Comparison of ENCODE assay signal across 19 cellular contexts in the genomic region with DNA sequence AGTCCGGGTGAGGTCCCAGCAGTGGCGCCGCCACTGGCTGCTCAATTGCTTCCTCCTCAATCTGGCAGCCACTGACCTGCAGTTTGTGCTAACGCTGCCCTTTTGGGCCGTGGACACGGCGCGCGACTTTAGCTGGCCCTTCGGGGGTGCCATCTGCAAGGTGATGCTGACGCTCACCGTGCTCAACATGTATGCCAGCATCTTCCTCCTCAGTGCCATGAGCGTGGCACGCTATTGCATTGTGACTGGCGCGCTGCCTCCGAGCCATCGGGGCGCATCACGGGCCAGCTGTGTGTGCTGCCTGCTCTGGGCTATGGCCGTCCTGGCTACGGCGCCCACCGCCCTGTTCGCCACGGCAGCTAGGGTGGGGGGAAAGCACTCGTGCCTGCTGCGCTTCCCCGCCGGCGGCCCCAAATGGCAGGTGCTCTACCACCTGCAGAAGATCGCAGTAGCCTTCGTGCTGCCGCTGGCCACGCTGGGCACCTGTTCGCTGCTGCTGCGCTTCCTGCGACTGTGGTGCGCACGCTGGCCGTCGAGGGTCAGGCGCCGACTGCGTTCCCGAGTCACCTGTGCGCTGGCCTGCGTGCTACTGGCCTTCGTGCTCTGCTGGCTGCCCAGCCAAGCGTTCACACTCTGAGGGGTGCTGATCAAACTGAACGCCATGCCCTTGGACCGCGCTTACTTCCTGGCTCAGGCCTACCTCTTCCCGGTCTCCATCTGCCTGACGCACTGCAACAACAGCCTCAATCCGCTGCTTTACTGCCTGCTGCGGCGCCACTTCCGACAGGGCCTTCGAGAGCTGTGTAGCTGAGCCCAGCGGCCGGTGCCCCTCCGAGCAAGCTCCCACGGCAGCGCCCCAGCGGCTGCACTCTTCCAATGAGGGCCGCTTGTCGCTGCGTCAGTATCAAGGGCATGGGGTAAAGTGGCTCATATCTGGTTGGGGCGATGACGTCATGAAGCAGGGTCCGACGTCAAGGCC. TPM values are rescaled to one million over a fixed set of nuclear protein-coding genes. Genes with fewer than 3 reads are reported as not detected.
A peak's percentile ranks its signal among the peaks of the same experiment; 100 is the strongest.
DNase-seq lines count a peak whose midpoint lies in the region; ATAC-seq, FAIRE-seq and TF ChIP-seq lines count a peak whose summit lies in the region.
"Had no signal": no experiment of that assay in that cellular context is flagged by ENCODE, and none has a peak within 500 bp of the region (broad histone marks: within the 10 kb centered on the region; RNA-seq: fewer than 3 reads in every experiment).

No MANE protein-coding gene starts in this region.

- H3K79me2 ChIP-seq in endothelial cell of umbilical vein (ENCODE audit: control insufficient read depth, insufficient read depth, low read length) (no peaks in the 10 kb centered on the region), PC-3 (ENCODE audit: low read length) (no peaks in the 10 kb centered on the region)

- no TSS peak for BruUV-seq in endothelial cell of umbilical vein (replicated peaks; lab: Mats Ljungman, UMichigan)
- no TSS peak for BruUV-seq in PC-3 (replicated peaks; lab: Mats Ljungman, UMichigan)

- H3K9me2 ChIP-seq in PC-3 (replicated peaks; ENCODE audit: low read length) = no peaks in the 10 kb centered on the region

- FAIRE-seq in endothelial cell of umbilical vein (lab: Jason Lieb, UNC) = no peak
- FAIRE-seq: GM12892 had no signal

- no peak for TF ChIP-seq POLR2A in Peyer's patch (IDR thresholded peaks at IDR 0.05)
- TF ChIP-seq POLR2A in endothelial cell of umbilical vein (IDR thresholded peaks at IDR 0.05; ENCODE audit: low read depth, low read length) = no peak

- H3K27me3 ChIP-seq in Peyer's patch (no peaks in the 10 kb centered on the region), endothelial cell of umbilical vein (ENCODE audit: control insufficient read depth in 2 of 2, insufficient read depth in 2 of 2, low read length in 2 of 2) (peaks cover 7 to 12% of the 10 kb centered on the region in 2 experiments), PC-3 (ENCODE audit: low read length) (no peaks in the 10 kb centered on the region)

- ATAC-seq in activated T-cell treated with anti-CD3 and anti-CD28 coated beads, Interleukin-2, amount 50 U/mL, for 4 hours = peak in 1 of 2 donors; percentile 13
- ATAC-seq in GM19452 (IDR thresholded peaks at IDR 0.05; ENCODE audit: unreplicated experiment) (no peak), PC-3 (no peak)

- dilution Hi-C loops in endothelial cell of umbilical vein (cut with MboI; ENCODE audit: extremely low pct_ligation_motif_present, low sequenced_read_pairs) = no loop called here

- DNase-seq in activated T-cell treated with anti-CD3 and anti-CD28 coated beads, Interleukin-2, amount 50 U/mL, for 4 hours = no peak
- no peak for DNase-seq in activated T-cell treated with anti-CD3 and anti-CD28 coated beads, Interleukin-2, amount 50 U/mL, for 24 hours
- no peak for DNase-seq in Peyer's patch
- no peak for DNase-seq in endothelial cell of umbilical vein (ENCODE audit: low read depth, low spot score)
- DNase-seq in progenitor cell of endocrine pancreas (ENCODE audit: low spot score, unreplicated experiment) = no peak
- no peak for DNase-seq in putamen (ENCODE audit: low spot score)
- DNase-seq in PC-3 = no peak
- DNase-seq: dorsolateral prefrontal cortex; hippocampal formation; NCI-H1417; NCI-H2171; stimulated activated naive CD4-positive, alpha-beta T cell treated with Interleukin-2 at 50 U/mL for 16 hours; T-helper 1 cell had no signal

- H3K4me1 ChIP-seq in Peyer's patch (no peaks in the 10 kb centered on the region), endothelial cell of umbilical vein (ENCODE audit: control insufficient read depth, extremely low read depth, insufficient read depth, low read length) (no peaks in the 10 kb centered on the region), PC-3 (ENCODE audit: insufficient read depth, low read length) (no peaks in the 10 kb centered on the region)
- H3K4me1 ChIP-seq: upper lobe of left lung had no signal

- H3K9ac ChIP-seq in endothelial cell of umbilical vein (replicated peaks; ENCODE audit: extremely low read depth, insufficient read depth, low read length) (no peak overlapping the region), PC-3 (ENCODE audit: low read length) (no peak overlapping the region)

- H3K36me3 Mint-ChIP-seq in activated T-cell treated with anti-CD3 and anti-CD28 coated beads, Interleukin-2, amount 50 U/mL, for 4 hours (ENCODE audit: insufficient read depth) = no peaks in the 10 kb centered on the region
- H3K36me3 Mint-ChIP-seq in activated T-cell treated with anti-CD3 and anti-CD28 coated beads, Interleukin-2, amount 50 U/mL, for 24 hours (ENCODE audit: low read depth) = no peaks in the 10 kb centered on the region
- peaks cover 3% of the 10 kb centered on the region for H3K36me3 Mint-ChIP-seq in progenitor cell of endocrine pancreas (ENCODE audit: insufficient read depth)
- H3K36me3 Mint-ChIP-seq: activated naive CD4-positive, alpha-beta T cell treated with anti-CD3 and anti-CD28 coated beads, Interleukin-2, amount 10 ng/mL, durations not matched to agents 7 days and 5 days had no signal

- intact Hi-C loops in endothelial cell of umbilical vein (cut with micrococcal nuclease) (no loop called here), PC-3 (cut with micrococcal nuclease) (no loop called here)

- peak overlapping the region in 3 of 4 donors; percentile 5 to 32 (median 24) for H3K4me3 ChIP-seq in Peyer's patch
- H3K4me3 ChIP-seq in endothelial cell of umbilical vein (replicated peaks in 1 of 3; ENCODE audit: insufficient read depth in 1 of 3, low read depth in 1 of 3, low read length in 3 of 3) = no peak overlapping the region
- H3K4me3 ChIP-seq in PC-3 (ENCODE audit: low read length) = no peak overlapping the region

- H2AFZ ChIP-seq in endothelial cell of umbilical vein (ENCODE audit: low read depth, low read length) (peak overlapping the region; percentile 72), PC-3 (ENCODE audit: low read length) (no peak overlapping the region)

- POLR2A ChIA-PET in endothelial cell of umbilical vein (lab: Charles Lee) (no interaction called here), PC-3 (lab: Charles Lee; ENCODE audit: unreplicated experiment) (no interaction called here)

- H3K27ac Mint-ChIP-seq in activated T-cell treated with anti-CD3 and anti-CD28 coated beads, Interleukin-2, amount 50 U/mL, for 24 hours = no peak overlapping the region
- H3K27ac Mint-ChIP-seq in progenitor cell of endocrine pancreas = peak overlapping the region; percentile 56
- H3K27ac Mint-ChIP-seq: activated naive CD4-positive, alpha-beta T cell treated with anti-CD3 and anti-CD28 coated beads, Interleukin-2, amount 10 ng/mL, durations not matched to agents 7 days and 5 days had no signal

- H3K9me3 ChIP-seq in Peyer's patch (no peaks in the 10 kb centered on the region), endothelial cell of umbilical vein (replicated peaks; ENCODE audit: control insufficient read depth, insufficient read depth, low read length) (no peaks in the 10 kb centered on the region), PC-3 (ENCODE audit: low read length) (no peaks in the 10 kb centered on the region)
- H3K9me3 ChIP-seq: upper lobe of left lung had no signal

- no peaks in the 10 kb centered on the region for H3F3A ChIP-seq in PC-3 (ENCODE audit: low read length, unreplicated experiment)

- H3K36me3 ChIP-seq in Peyer's patch = no peaks in the 10 kb centered on the region
- no peaks in the 10 kb centered on the region for H3K36me3 ChIP-seq in endothelial cell of umbilical vein (ENCODE audit: control insufficient read depth in 2 of 2, extremely low read depth in 1 of 2, insufficient read depth in 2 of 2, low read length in 2 of 2)
- H3K36me3 ChIP-seq in PC-3 (ENCODE audit: low read depth, low read length) = no peaks in the 10 kb centered on the region
- H3K36me3 ChIP-seq: upper lobe of left lung had no signal

- H4K20me1 ChIP-seq in endothelial cell of umbilical vein (replicated peaks; ENCODE audit: control insufficient read depth, extremely low read depth, insufficient read depth, low read length) (no peaks in the 10 kb centered on the region), PC-3 (ENCODE audit: low read length) (no peaks in the 10 kb centered on the region)

- peaks cover 16% of the 10 kb centered on the region for H3K27me3 Mint-ChIP-seq in activated T-cell treated with anti-CD3 and anti-CD28 coated beads, Interleukin-2, amount 50 U/mL, for 4 hours (ENCODE audit: low read depth)
- H3K27me3 Mint-ChIP-seq in activated T-cell treated with anti-CD3 and anti-CD28 coated beads, Interleukin-2, amount 50 U/mL, for 24 hours = peaks cover 21% of the 10 kb centered on the region
- peaks cover 4% of the 10 kb centered on the region for H3K27me3 Mint-ChIP-seq in progenitor cell of endocrine pancreas

- peaks cover 3% of the 10 kb centered on the region for H3K4me1 Mint-ChIP-seq in activated T-cell treated with anti-CD3 and anti-CD28 coated beads, Interleukin-2, amount 50 U/mL, for 4 hours (ENCODE audit: low read depth)
- H3K4me1 Mint-ChIP-seq in activated T-cell treated with anti-CD3 and anti-CD28 coated beads, Interleukin-2, amount 50 U/mL, for 24 hours (ENCODE audit: low read depth) = peaks cover 5% of the 10 kb centered on the region
- H3K4me1 Mint-ChIP-seq in progenitor cell of endocrine pancreas (ENCODE audit: low read depth) = no peaks in the 10 kb centered on the region

- CTCF ChIA-PET in endothelial cell of umbilical vein (lab: Charles Lee) = interaction anchor here (1.1 to 1.7 kb wide), 3 partner anchors 20 to 176 kb away, joined by 3 to 7 read pairs (median 6); a partner anchor contains a TSS
- CTCF ChIA-PET in PC-3 (lab: Charles Lee) = no interaction called here

- no peaks in the 10 kb centered on the region for H3K9me1 ChIP-seq in endothelial cell of umbilical vein (replicated peaks; ENCODE audit: control insufficient read depth, extremely low read depth, insufficient read depth, low read length)

- no peaks in the 10 kb centered on the region for H3K9me3 Mint-ChIP-seq in activated T-cell treated with anti-CD3 and anti-CD28 coated beads, Interleukin-2, amount 50 U/mL, for 4 hours
- no peaks in the 10 kb centered on the region for H3K9me3 Mint-ChIP-seq in activated T-cell treated with anti-CD3 and anti-CD28 coated beads, Interleukin-2, amount 50 U/mL, for 24 hours
- no peaks in the 10 kb centered on the region for H3K9me3 Mint-ChIP-seq in progenitor cell of endocrine pancreas (ENCODE audit: low read depth)
- H3K9me3 Mint-ChIP-seq: activated naive CD4-positive, alpha-beta T cell treated with anti-CD3 and anti-CD28 coated beads, Interleukin-2, amount 10 ng/mL, durations not matched to agents 7 days and 5 days; H9 had no signal

- H3K27ac ChIP-seq in Peyer's patch = no peak overlapping the region
- no peak overlapping the region for H3K27ac ChIP-seq in endothelial cell of umbilical vein (ENCODE audit: insufficient read depth, low read depth, low read length)
- H3K27ac ChIP-seq in PC-3 (ENCODE audit: low read length) = no peak overlapping the region
- H3K27ac ChIP-seq: dorsolateral prefrontal cortex, RWPE1, upper lobe of left lung had no signal

- H3K4me2 ChIP-seq in endothelial cell of umbilical vein (ENCODE audit: insufficient read depth, low read length) (no peak overlapping the region), PC-3 (ENCODE audit: low read length) (no peak overlapping the region)

- H3K4me3 Mint-ChIP-seq in activated T-cell treated with anti-CD3 and anti-CD28 coated beads, Interleukin-2, amount 50 U/mL, for 4 hours = peak overlapping the region; percentile 14
- H3K4me3 Mint-ChIP-seq in activated T-cell treated with anti-CD3 and anti-CD28 coated beads, Interleukin-2, amount 50 U/mL, for 24 hours = no peak overlapping the region
- H3K4me3 Mint-ChIP-seq in progenitor cell of endocrine pancreas (ENCODE audit: low read depth) = no peak overlapping the region
- H3K4me3 Mint-ChIP-seq: H9 had no signal

- TF ChIP-seq CTCF in Peyer's patch (IDR thresholded peaks at IDR 0.05) (no peak), endothelial cell of umbilical vein (IDR thresholded peaks at IDR 0.05; ENCODE audit: extremely low read depth in 1 of 2, insufficient read depth in 1 of 2, low read depth in 1 of 2, low read length in 2 of 2) (peak in 1 of 2 donors; percentile 16), progenitor cell of endocrine pancreas (IDR thresholded peaks at IDR 0.05; ENCODE audit: unreplicated experiment) (no peak), PC-3 (conservative IDR thresholded peaks at IDR 0.05; ENCODE audit: low read depth, low read length) (no peak)

RNA-seq across cellular contexts. Expression of a gene that starts 20.3 kb away (rescaled TPM):
- total RNA-seq in activated T-cell treated with anti-CD3 and anti-CD28 coated beads, Interleukin-2, amount 50 U/mL, for 4 hours = under 1 TPM; 0.10 to 0.24 (median 0.13) TPM
- total RNA-seq in Peyer's patch (10 to 100 TPM in 1 of 4 donors, 1 to 10 TPM in 2, under 1 TPM in 1; 0.18 to 24.8 (median 2.0) TPM), endothelial cell of umbilical vein (56.4 and 64.7 TPM in 2 replicates), progenitor cell of endocrine pancreas (119 and 127 TPM in 2 replicates), PC-3 (2014; rRNA removed) (4.2 and 5.2 TPM in 2 replicates)
- 49.6 and 58.5 TPM in 2 replicates for polyA plus RNA-seq in endothelial cell of umbilical vein
- polyA plus RNA-seq in endothelial cell of umbilical vein (2011; cell fraction: cytosol; rRNA removed) = 23.3 and 33.3 TPM in 2 replicates
- 120 and 126 TPM in 2 replicates for polyA plus RNA-seq in endothelial cell of umbilical vein (2011; cell fraction: nucleus; rRNA removed)
- 24.0 and 41.2 TPM in 2 replicates for polyA plus RNA-seq in endothelial cell of umbilical vein (2012)
- polyA minus RNA-seq in endothelial cell of umbilical vein = 42.4 and 45.1 TPM in 2 replicates
- polyA minus RNA-seq in endothelial cell of umbilical vein (2011; cell fraction: cytosol; rRNA and poly(A)+ RNA removed) = 0.41 TPM
- 40.9 and 62.8 TPM in 2 replicates for polyA minus RNA-seq in endothelial cell of umbilical vein (2011; cell fraction: nucleus; rRNA and poly(A)+ RNA removed)

RNA-seq across cellular contexts. Expression of a gene that starts 41.2 kb away (rescaled TPM):
- 100 to 1,000 TPM; 224 to 276 (median 236) TPM for total RNA-seq in activated T-cell treated with anti-CD3 and anti-CD28 coated beads, Interleukin-2, amount 50 U/mL, for 4 hours
- total RNA-seq in Peyer's patch (100 to 1,000 TPM in 3 of 4 donors, 10 to 100 TPM in 1; 90.8 to 271 (median 139) TPM), endothelial cell of umbilical vein (404 and 417 TPM in 2 replicates), progenitor cell of endocrine pancreas (438 and 447 TPM in 2 replicates), PC-3 (2014; rRNA removed) (210 and 216 TPM in 2 replicates)
- 135 and 164 TPM in 2 replicates for polyA plus RNA-seq in endothelial cell of umbilical vein
- 234 and 265 TPM in 2 replicates for polyA plus RNA-seq in endothelial cell of umbilical vein (2011; cell fraction: cytosol; rRNA removed)
- 123 and 153 TPM in 2 replicates for polyA plus RNA-seq in endothelial cell of umbilical vein (2011; cell fraction: nucleus; rRNA removed)
- 283 and 350 TPM in 2 replicates for polyA plus RNA-seq in endothelial cell of umbilical vein (2012)
- polyA minus RNA-seq in endothelial cell of umbilical vein = 82.5 and 86.5 TPM in 2 replicates
- 82.4 TPM for polyA minus RNA-seq in endothelial cell of umbilical vein (2011; cell fraction: cytosol; rRNA and poly(A)+ RNA removed)
- 108 and 150 TPM in 2 replicates for polyA minus RNA-seq in endothelial cell of umbilical vein (2011; cell fraction: nucleus; rRNA and poly(A)+ RNA removed)

Comparison
In these comparisons a context has a peak if more than half of its experiments do, and no peak if none do; other contexts are left out.
1. H3K4me3 ChIP-seq: peak in Peyer's patch (3 of 4); none in endothelial cell of umbilical vein (0 of 3) and PC-3 (single experiment).